In genomic region chr3:61824553-61825135, GRCh38 we compare ENCODE assay signal across 1 cellular context.
TF ChIP-seq lines count a peak whose summit lies in the region.

No MANE protein-coding gene starts in this region.

TF ChIP-seq in GM12878, 131 proteins besides CTCF, POLR2A, EP300 and RAD21 (continued from another document):
- TF ChIP-seq IRF5 (IDR thresholded peaks at IDR 0.05; ENCODE audit: borderline replicate concordance) (no peak), CEBPZ (IDR thresholded peaks at IDR 0.05; ENCODE audit: low read depth, low read length) (no peak), YY1 (IDR thresholded peaks at IDR 0.05; ENCODE audit: low read depth, low read length) (no peak), RFX5 (IDR thresholded peaks at IDR 0.05; ENCODE audit: low read depth, low read length) (no peak), FOXK2 (IDR thresholded peaks at IDR 0.05) (no peak), ETV6 (conservative IDR thresholded peaks at IDR 0.05 in 1 of 2, IDR thresholded peaks at IDR 0.05 in 1 of 2; ENCODE audit: borderline replicate concordance in 1 of 2, low read depth in 1 of 2) (no peak), SREBF2 (IDR thresholded peaks at IDR 0.05; ENCODE audit: low read length) (no peak), ZNF592 (IDR thresholded peaks at IDR 0.05) (no peak), REST (IDR thresholded peaks at IDR 0.05; ENCODE audit: low read depth, low read length) (no peak), SKIL (IDR thresholded peaks at IDR 0.05; ENCODE audit: low read depth, poor library complexity, severe bottlenecking) (no peak), BCLAF1 (IDR thresholded peaks at IDR 0.05) (no peak), EED (IDR thresholded peaks at IDR 0.05; ENCODE audit: low read depth) (no peak), ELK1 (IDR thresholded peaks at IDR 0.05; ENCODE audit: low read depth, low read length) (no peak), BCL3 (IDR thresholded peaks at IDR 0.05; ENCODE audit: borderline replicate concordance, insufficient read depth, low read depth, low read length, poor library complexity, severe bottlenecking) (no peak)
TF ChIP-seq in GM12878: peak in this region for 0.
